In the genomic region with DNA sequence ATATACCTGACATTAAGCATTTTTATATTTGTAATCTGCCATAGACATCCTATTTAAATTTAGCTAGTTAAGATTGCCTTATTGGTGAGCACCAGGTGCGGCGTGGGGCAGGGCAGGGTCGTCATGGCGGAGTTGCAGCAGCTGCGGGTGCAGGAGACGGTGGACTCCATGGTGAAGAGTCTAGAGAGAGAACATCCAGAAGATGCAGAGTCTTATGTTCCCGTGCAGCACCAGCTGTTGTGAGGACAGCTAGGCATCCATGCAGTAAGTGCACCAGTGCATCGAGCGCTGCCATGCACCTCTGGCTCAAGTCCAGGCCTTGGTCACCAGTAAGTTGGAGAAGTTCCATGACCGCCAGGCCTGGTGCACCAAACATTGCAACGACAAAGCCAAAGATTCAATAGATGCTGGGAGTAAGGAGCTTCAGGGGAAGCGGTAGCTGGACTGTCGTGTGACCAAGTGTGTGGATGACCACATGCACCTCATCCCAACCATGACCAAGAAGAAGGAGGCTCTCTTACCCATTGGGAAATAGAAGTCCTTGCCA, we compare ENCODE assay signal across 25 cellular contexts.
"Had no signal": no experiment of that assay in that cellular context is flagged by ENCODE, and none has a peak within 500 bp of the region (broad histone marks: within the 10 kb centered on the region; RNA-seq: fewer than 3 reads in every experiment).

No MANE protein-coding gene starts in this region.

- H3K79me2 ChIP-seq: parathyroid adenoma had no signal

- H3K9ac ChIP-seq: parathyroid adenoma had no signal

- H3K4me3 ChIP-seq: left lung, mucosa of descending colon, psoas muscle, right lobe of liver, skin epidermis, stomach, testis, thyroid gland, transverse colon, upper lobe of left lung had no signal

- ATAC-seq: left colon; left lung; mucosa of descending colon; naive thymus-derived CD4-positive, alpha-beta T cell; natural killer cell treated with Interleukin-12 subunit alpha and Interleukin-12 subunit beta and Interleukin-15 and Interleukin-18, amount 100 ng/mL, for 72 hours; psoas muscle; right lobe of liver; stimulated activated naive B cell treated with anti-CD40 and anti-IgM and Interleukin-4, amounts not matched to agents 10 μg/mL and 1 μg/mL and 100 μg/mL, for 72 hours; stimulated activated naive CD8-positive, alpha-beta T cell treated with anti-CD3 and anti-CD28 coated beads, Interleukin-15, Interleukin-2, amounts not matched to agents 100 U/mL and 50 U/mL, for 24 hours had no signal

- H3K36me3 ChIP-seq: left lung, right lobe of liver, stomach, thyroid gland, transverse colon, upper lobe of left lung had no signal

- FAIRE-seq: keratinocyte, urothelium cell line had no signal

- H3K27ac ChIP-seq: left lung, parathyroid adenoma, psoas muscle, right lobe of liver, skin epidermis, stomach, testis, thyroid gland, transverse colon, upper lobe of left lung had no signal

- H3K27me3 ChIP-seq: left lung, right lobe of liver, stomach, testis, thyroid gland, transverse colon, upper lobe of left lung had no signal

- H2AFZ ChIP-seq: parathyroid adenoma had no signal

- DNase-seq: hippocampal formation; left colon; midbrain; mucosa of descending colon; naive thymus-derived CD4-positive, alpha-beta T cell; nucleus accumbens; psoas muscle; stimulated activated CD4-positive, alpha-beta T cell treated with anti-CD3 and anti-CD28 coated beads, Interleukin-12 subunit alpha, Interleukin-12 subunit beta, amount 100 ng/mL, for 4 hours; stimulated activated CD4-positive, alpha-beta T cell treated with anti-CD3 and anti-CD28 coated beads, Interleukin-15, amount 100 ng/mL, for 24 hours; stimulated activated CD4-positive, alpha-beta T cell treated with anti-CD3 and anti-CD28 coated beads, Interleukin-2, amount 100 ng/mL, for 24 hours; stimulated activated CD4-positive, alpha-beta T cell treated with anti-CD3 and anti-CD28 coated beads, Interleukin-4, amount 100 ng/mL, for 1 hour; stimulated activated naive B cell treated with anti-CD40 and anti-IgM and Interleukin-4, amounts not matched to agents 10 μg/mL and 1 μg/mL and 100 μg/mL, for 72 hours; stimulated activated naive CD8-positive, alpha-beta T cell treated with anti-CD3 and anti-CD28 coated beads, Interleukin-15, Interleukin-2, amounts not matched to agents 100 U/mL and 50 U/mL, for 24 hours; stomach; testis; thyroid gland; transverse colon had no signal

- H3K4me1 ChIP-seq: left lung, parathyroid adenoma, psoas muscle, right lobe of liver, stomach, testis, thyroid gland, upper lobe of left lung had no signal

- H3K9me3 ChIP-seq: left lung, mucosa of descending colon, psoas muscle, right lobe of liver, stomach, testis, thyroid gland, transverse colon, upper lobe of left lung had no signal
